Comparison of ENCODE assay signal across 15 cellular contexts in the genomic region with DNA sequence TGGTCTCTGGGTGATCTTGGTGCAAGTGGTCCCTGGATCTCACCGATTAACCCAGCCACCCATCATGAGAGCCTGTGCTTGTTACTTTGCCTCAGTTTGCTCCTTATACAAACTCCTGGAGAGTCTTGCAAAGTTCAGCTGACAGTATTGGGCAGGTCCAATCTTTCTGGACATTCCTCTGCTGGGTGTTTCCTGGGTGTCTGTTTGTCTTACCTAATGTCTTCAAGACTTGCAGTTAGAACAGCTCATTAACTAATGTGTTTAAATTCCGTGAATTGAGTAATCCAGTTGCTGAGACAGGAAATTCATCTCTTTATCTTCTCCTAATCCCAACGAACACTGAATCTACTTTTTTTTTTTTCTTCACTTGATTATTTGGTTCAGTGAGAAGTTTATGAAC. TPM values are rescaled to one million over a fixed set of nuclear protein-coding genes. Genes with fewer than 3 reads are reported as not detected.
A peak's percentile ranks its signal among the peaks of the same experiment; 100 is the strongest.
DNase-seq lines count a peak whose midpoint lies in the region; ATAC-seq and TF ChIP-seq lines count a peak whose summit lies in the region.
"Had no signal": no experiment of that assay in that cellular context is flagged by ENCODE, and none has a peak within 500 bp of the region (broad histone marks: within the 10 kb centered on the region; RNA-seq: fewer than 3 reads in every experiment).

No MANE protein-coding gene starts in this region.

- no peaks in the 10 kb centered on the region for H3K27me3 ChIP-seq in adrenal gland
- H3K27me3 ChIP-seq in hepatocyte: no peaks in the 10 kb centered on the region
- no peaks in the 10 kb centered on the region for H3K27me3 ChIP-seq in left ventricle myocardium inferior (ENCODE audit: low read depth)

- H3K9me2 ChIP-seq in hepatocyte (replicated peaks; ENCODE audit: insufficient read depth): no peaks in the 10 kb centered on the region

- H3K27ac ChIP-seq in adrenal gland: peak overlapping the region in 3 of 5 donors; percentile 39 to 69 (median 63)
- peak overlapping the region; percentile 69 for H3K27ac ChIP-seq in hepatocyte
- no peak overlapping the region for H3K27ac ChIP-seq in left ventricle myocardium inferior (replicated peaks)

- intact Hi-C loops in adrenal gland (cut with DNase I) (no loop called here), left ventricle myocardium inferior (cut with micrococcal nuclease) (no loop called here)

- 53 to 65% (median 60%) methylated on average over 3 of the region's 3 CpGs for WGBS in adrenal gland, 4 donors
- 48% methylated on average over 3 of the region's 3 CpGs for WGBS in hepatocyte (ENCODE audit: low lambda C conversion rate, missing lambda C conversion rate)

- no peaks in the 10 kb centered on the region for H4K20me1 ChIP-seq in hepatocyte (ENCODE audit: insufficient read depth, poor library complexity, severe bottlenecking)

- no peak for ATAC-seq in GM21447 (IDR thresholded peaks at IDR 0.05; ENCODE audit: unreplicated experiment)
- no peak for ATAC-seq in GM21825 (IDR thresholded peaks at IDR 0.05; ENCODE audit: unreplicated experiment)
- ATAC-seq in HG03039 (IDR thresholded peaks at IDR 0.05; ENCODE audit: unreplicated experiment): no peak
- ATAC-seq: natural killer cell had no signal

- H3K4me3 ChIP-seq in adrenal gland: no peak overlapping the region
- no peak overlapping the region for H3K4me3 ChIP-seq in hepatocyte
- no peak overlapping the region for H3K4me3 ChIP-seq in left ventricle myocardium inferior

- no peaks in the 10 kb centered on the region for H3K9me3 ChIP-seq in adrenal gland (replicated peaks in 1 of 3)
- H3K9me3 ChIP-seq in hepatocyte (ENCODE audit: low read depth): no peaks in the 10 kb centered on the region
- H3K9me3 ChIP-seq in left ventricle myocardium inferior (replicated peaks): no peaks in the 10 kb centered on the region

- no peak for TF ChIP-seq CTCF in HFFc6 (IDR thresholded peaks at IDR 0.05)
- TF ChIP-seq CTCF in adrenal gland (IDR thresholded peaks at IDR 0.05): no peak
- TF ChIP-seq CTCF in hepatocyte (IDR thresholded peaks at IDR 0.05; ENCODE audit: poor library complexity): no peak
- TF ChIP-seq CTCF in left ventricle myocardium inferior (IDR thresholded peaks at IDR 0.05; ENCODE audit: borderline replicate concordance): no peak

- no peak overlapping the region for H2AFZ ChIP-seq in hepatocyte

- no peak overlapping the region for H3K4me2 ChIP-seq in hepatocyte

- peak; percentile 15 for DNase-seq in A172 (ENCODE audit: low spot score)
- no peak for DNase-seq in HFFc6
- DNase-seq in adrenal gland: no peak
- DNase-seq in hepatocyte (ENCODE audit: low spot score): no peak
- no peak for DNase-seq in left ventricle myocardium inferior
- DNase-seq: activated naive CD8-positive, alpha-beta T cell treated with anti-CD3 and anti-CD28 coated beads for 36 hours; activated T-cell treated with anti-CD3 and anti-CD28 coated beads, Interleukin-2, amount 50 U/mL, for 48 hours; Calu3; natural killer cell; NCI-H2107; SHP77 treated with DMSO at 0.1 percent for 48 hours; T1000 had no signal

- peaks cover 11% of the 10 kb centered on the region for H3K4me1 Mint-ChIP-seq in HFFc6 (ENCODE audit: low read depth)

- no peak for TF ChIP-seq POLR2A in adrenal gland (IDR thresholded peaks at IDR 0.05)

- no peaks in the 10 kb centered on the region for H3K36me3 Mint-ChIP-seq in HFFc6 (ENCODE audit: low read depth)
- H3K36me3 Mint-ChIP-seq: activated naive CD8-positive, alpha-beta T cell treated with anti-CD3 and anti-CD28 coated beads for 36 hours; natural killer cell had no signal

- peak overlapping the region; percentile 67 for H3K4me3 Mint-ChIP-seq in HFFc6
- H3K4me3 Mint-ChIP-seq: activated naive CD8-positive, alpha-beta T cell treated with anti-CD3 and anti-CD28 coated beads for 36 hours; natural killer cell had no signal

- no peaks in the 10 kb centered on the region for H3K36me3 ChIP-seq in adrenal gland (replicated peaks in 1 of 2)
- no peaks in the 10 kb centered on the region for H3K36me3 ChIP-seq in hepatocyte (replicated peaks; ENCODE audit: insufficient read depth, low read depth)
- peaks cover 43% of the 10 kb centered on the region for H3K36me3 ChIP-seq in left ventricle myocardium inferior

- H3K4me1 ChIP-seq in adrenal gland (replicated peaks in 1 of 2) (peaks cover 10 to 11% of the 10 kb centered on the region in 2 donors), hepatocyte (ENCODE audit: insufficient read depth) (peaks cover 3% of the 10 kb centered on the region), left ventricle myocardium inferior (no peaks in the 10 kb centered on the region)

- no peaks in the 10 kb centered on the region for H3K79me2 ChIP-seq in hepatocyte

- H3K9me3 Mint-ChIP-seq in HFFc6: no peaks in the 10 kb centered on the region
- H3K9me3 Mint-ChIP-seq: activated naive CD8-positive, alpha-beta T cell treated with anti-CD3 and anti-CD28 coated beads for 36 hours; natural killer cell had no signal

- H3K27ac Mint-ChIP-seq in HFFc6: peak overlapping the region; percentile 12
- H3K27ac Mint-ChIP-seq: activated naive CD8-positive, alpha-beta T cell treated with anti-CD3 and anti-CD28 coated beads for 36 hours; natural killer cell had no signal

- H3K27me3 Mint-ChIP-seq in HFFc6 (ENCODE audit: insufficient read depth): peaks cover 2% of the 10 kb centered on the region; the same call in 1 of the 2 replicates
- H3K27me3 Mint-ChIP-seq: activated naive CD8-positive, alpha-beta T cell treated with anti-CD3 and anti-CD28 coated beads for 36 hours had no signal

RNA-seq across cellular contexts. Expression of gene BCO2, which starts 20.6 kb away (rescaled TPM):
- total RNA-seq in A172 (2014; rRNA removed; shearing (Covaris generic)): 0.10 TPM in 1 of 2 replicates, not detected in the other
- 1 to 10 TPM in 5 of 6 experiments, under 1 TPM in 1; 0.83 to 2.0 (median 1.3) TPM for total RNA-seq in HFFc6 (2021; fragmentation: NEBNext Ultra II Directional; extraction: Animal tissue kit (Norgen Biotek cat#: 25700))
- 10 to 100 TPM; 26.0 to 72.6 (median 47.1) TPM for total RNA-seq in adrenal gland
- 100 to 1,000 TPM in 1 of 3 donors, 10 to 100 TPM in 2; 40.4 to 139 (median 91.1) TPM for polyA plus RNA-seq in adrenal gland
- 23.9 and 30.8 TPM in 2 replicates for total RNA-seq in hepatocyte
- polyA plus RNA-seq in hepatocyte: 39.1 and 64.5 TPM in 2 replicates
- total RNA-seq in left ventricle myocardium inferior: 169 TPM

RNA-seq across cellular contexts. Expression of gene TEX12, which starts 28.7 kb away (rescaled TPM):
- total RNA-seq in A172 (2014; rRNA removed; shearing (Covaris generic)): not detected in 2 replicates
- not detected for total RNA-seq in HFFc6 (2021; fragmentation: NEBNext Ultra II Directional; extraction: Animal tissue kit (Norgen Biotek cat#: 25700))
- not detected for total RNA-seq in adrenal gland
- polyA plus RNA-seq in adrenal gland: under 1 TPM in 1 of 3 donors, not detected in 2; 0.07 TPM
- 0.50 and 4.4 TPM in 2 replicates for total RNA-seq in hepatocyte
- polyA plus RNA-seq in hepatocyte: not detected in 2 replicates
- total RNA-seq in left ventricle myocardium inferior: 0.22 TPM
- total RNA-seq: Calu3 had no signal

RNA-seq across cellular contexts. Expression of gene PTS, which starts 30.3 kb away (rescaled TPM):
- 33.0 and 51.8 TPM in 2 replicates for total RNA-seq in A172 (2014; rRNA removed; shearing (Covaris generic))
- 10 to 100 TPM; 73.1 to 78.9 (median 75.7) TPM for total RNA-seq in HFFc6 (2021; fragmentation: NEBNext Ultra II Directional; extraction: Animal tissue kit (Norgen Biotek cat#: 25700))
- 100 to 1,000 TPM in 2 of 8 donors, 10 to 100 TPM in 6; 47.2 to 129 (median 70.4) TPM for total RNA-seq in adrenal gland
- 100 to 1,000 TPM in 2 of 3 donors, 10 to 100 TPM in 1; 84.7 to 146 (median 134) TPM for polyA plus RNA-seq in adrenal gland
- total RNA-seq in hepatocyte: 37.5 and 44.3 TPM in 2 replicates
- 81.7 and 84.6 TPM in 2 replicates for polyA plus RNA-seq in hepatocyte
- 27.0 TPM for total RNA-seq in left ventricle myocardium inferior

RNA-seq across cellular contexts. Expression of gene IL18, which starts 32.0 kb away (rescaled TPM):
- total RNA-seq in A172 (2014; rRNA removed; shearing (Covaris generic)): 32.4 and 68.3 TPM in 2 replicates
- total RNA-seq in HFFc6 (2021; fragmentation: NEBNext Ultra II Directional; extraction: Animal tissue kit (Norgen Biotek cat#: 25700)): 1 to 10 TPM in 4 of 6 experiments, under 1 TPM in 2; 0.83 to 1.5 (median 1.2) TPM
- total RNA-seq in adrenal gland (10 to 100 TPM in 5 of 8 donors, 1 to 10 TPM in 3; 6.3 to 49.4 (median 12.7) TPM), hepatocyte (9.4 and 10.3 TPM in 2 replicates), left ventricle myocardium inferior (1.6 TPM)
- polyA plus RNA-seq in adrenal gland (10 to 100 TPM in 2 of 3 donors, 1 to 10 TPM in 1; 5.3 to 25.9 (median 11.8) TPM), hepatocyte (5.1 and 7.0 TPM in 2 replicates)
